Comparison of ENCODE assay signal across 30 cellular contexts in the genomic region with DNA sequence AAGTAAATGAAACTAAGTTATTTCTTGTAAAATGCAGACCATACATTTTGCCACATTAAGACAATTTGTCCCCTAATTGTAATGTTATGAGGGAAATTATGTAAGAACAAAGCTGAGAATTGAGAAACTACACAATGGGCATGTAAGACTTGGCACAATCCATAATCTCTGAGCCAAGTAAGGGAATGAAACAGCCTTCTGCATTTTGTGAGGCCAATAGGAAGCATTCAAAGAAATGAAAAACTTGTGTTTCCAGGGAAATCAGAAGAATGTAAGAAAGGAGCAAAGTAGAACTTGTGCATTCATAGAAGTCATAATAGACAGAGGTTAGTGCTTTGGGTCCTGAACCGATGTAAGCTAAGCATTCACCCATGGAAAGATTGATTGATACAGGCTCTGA. TPM values are rescaled to one million over a fixed set of nuclear protein-coding genes. Genes with fewer than 3 reads are reported as not detected.
"Had no signal": no experiment of that assay in that cellular context is flagged by ENCODE, and none has a peak within 500 bp of the region (broad histone marks: within the 10 kb centered on the region; RNA-seq: fewer than 3 reads in every experiment).

No MANE protein-coding gene starts in this region.

- H3K36me3 Mint-ChIP-seq: mesothelial cell of epicardium; naive B cell; natural killer cell; neural progenitor cell; stimulated activated memory B cell treated with anti-CD40 and anti-IgM and Interleukin-4, amounts not matched to agents 10 μg/mL and 1 μg/mL and 100 μg/mL, for 72 hours had no signal

- ATAC-seq: natural killer cell; psoas muscle; right lobe of liver; stimulated activated memory B cell treated with anti-CD40 and anti-IgM and Interleukin-4, amounts not matched to agents 10 μg/mL and 1 μg/mL and 100 μg/mL, for 72 hours; upper lobe of right lung had no signal

- H3K27ac Mint-ChIP-seq: mesothelial cell of epicardium; naive B cell; natural killer cell; nephron progenitor cell; neural progenitor cell; stimulated activated memory B cell treated with anti-CD40 and anti-IgM and Interleukin-4, amounts not matched to agents 10 μg/mL and 1 μg/mL and 100 μg/mL, for 72 hours had no signal

- H3K4me1 Mint-ChIP-seq: natural killer cell, nephron progenitor cell, neural progenitor cell had no signal

- H3K9me3 Mint-ChIP-seq: mesothelial cell of epicardium; natural killer cell; nephron progenitor cell; neural progenitor cell; stimulated activated memory B cell treated with anti-CD40 and anti-IgM and Interleukin-4, amounts not matched to agents 10 μg/mL and 1 μg/mL and 100 μg/mL, for 72 hours had no signal

- H3K4me3 Mint-ChIP-seq: mesothelial cell of epicardium; naive B cell; natural killer cell; nephron progenitor cell; neural progenitor cell; stimulated activated memory B cell treated with anti-CD40 and anti-IgM and Interleukin-4, amounts not matched to agents 10 μg/mL and 1 μg/mL and 100 μg/mL, for 72 hours had no signal

- DNase-seq: hypothalamus; islet precursor cell; left ventricle myocardium inferior; mesendoderm; naive B cell; natural killer cell; nephron progenitor cell; occipital lobe; psoas muscle; right lobe of liver; stimulated activated CD4-positive, alpha-beta T cell treated with anti-CD3 and anti-CD28 coated beads, Interleukin-1b, Interleukin-23, amount 100 ng/mL, for 48 hours; stimulated activated CD4-positive, alpha-beta T cell treated with anti-CD3 and anti-CD28 coated beads, Interleukin-2, amount 100 ng/mL, for 48 hours; stimulated activated CD4-positive, alpha-beta T cell treated with anti-CD3 and anti-CD28 coated beads, Interleukin-4, amount 100 ng/mL, for 4 hours; stimulated activated CD8-positive, alpha-beta memory T cell treated with anti-CD3 and anti-CD28 coated beads, Interleukin-4, amount 100 ng/mL, for 48 hours; stimulated activated naive CD4-positive, alpha-beta T cell treated with Interleukin-2 at 50 U/mL for 16 hours; stomach; tibial artery; trophoblast cell; upper lobe of right lung had no signal

RNA-seq across cellular contexts. Expression of a gene that starts 1.8 kb away (rescaled TPM):
- total RNA-seq: kidney epithelial cell, left ventricle myocardium inferior, lung, mesothelial cell of epicardium, mononuclear cell, natural killer cell, occipital lobe, osteocyte, posterior vena cava, psoas muscle, right lobe of liver, skeletal muscle tissue, smooth muscle cell, stomach, thoracic aorta, upper lobe of right lung had no signal

RNA-seq across cellular contexts. Expression of a gene that starts 3.9 kb away (rescaled TPM):
- total RNA-seq: kidney epithelial cell, left ventricle myocardium inferior, lung, mesothelial cell of epicardium, mononuclear cell, natural killer cell, occipital lobe, osteocyte, posterior vena cava, psoas muscle, right lobe of liver, skeletal muscle tissue, smooth muscle cell, stomach, thoracic aorta, upper lobe of right lung had no signal

RNA-seq across cellular contexts. Expression of a gene that starts 13.5 kb away (rescaled TPM):
- total RNA-seq: kidney epithelial cell, left ventricle myocardium inferior, lung, mesothelial cell of epicardium, mononuclear cell, natural killer cell, occipital lobe, osteocyte, posterior vena cava, psoas muscle, right lobe of liver, skeletal muscle tissue, smooth muscle cell, stomach, thoracic aorta, upper lobe of right lung had no signal

RNA-seq across cellular contexts. Expression of a gene that starts 13.9 kb away (rescaled TPM):
- total RNA-seq: kidney epithelial cell, left ventricle myocardium inferior, lung, mesothelial cell of epicardium, mononuclear cell, natural killer cell, occipital lobe, osteocyte, posterior vena cava, psoas muscle, right lobe of liver, skeletal muscle tissue, smooth muscle cell, stomach, thoracic aorta, upper lobe of right lung had no signal

RNA-seq across cellular contexts. Expression of a gene that starts 19.0 kb away (rescaled TPM):
- total RNA-seq: kidney epithelial cell, left ventricle myocardium inferior, lung, mesothelial cell of epicardium, mononuclear cell, natural killer cell, occipital lobe, osteocyte, posterior vena cava, psoas muscle, right lobe of liver, skeletal muscle tissue, smooth muscle cell, stomach, thoracic aorta, upper lobe of right lung had no signal
